ENCODE assay signal across 8 cellular contexts in the genomic region with DNA sequence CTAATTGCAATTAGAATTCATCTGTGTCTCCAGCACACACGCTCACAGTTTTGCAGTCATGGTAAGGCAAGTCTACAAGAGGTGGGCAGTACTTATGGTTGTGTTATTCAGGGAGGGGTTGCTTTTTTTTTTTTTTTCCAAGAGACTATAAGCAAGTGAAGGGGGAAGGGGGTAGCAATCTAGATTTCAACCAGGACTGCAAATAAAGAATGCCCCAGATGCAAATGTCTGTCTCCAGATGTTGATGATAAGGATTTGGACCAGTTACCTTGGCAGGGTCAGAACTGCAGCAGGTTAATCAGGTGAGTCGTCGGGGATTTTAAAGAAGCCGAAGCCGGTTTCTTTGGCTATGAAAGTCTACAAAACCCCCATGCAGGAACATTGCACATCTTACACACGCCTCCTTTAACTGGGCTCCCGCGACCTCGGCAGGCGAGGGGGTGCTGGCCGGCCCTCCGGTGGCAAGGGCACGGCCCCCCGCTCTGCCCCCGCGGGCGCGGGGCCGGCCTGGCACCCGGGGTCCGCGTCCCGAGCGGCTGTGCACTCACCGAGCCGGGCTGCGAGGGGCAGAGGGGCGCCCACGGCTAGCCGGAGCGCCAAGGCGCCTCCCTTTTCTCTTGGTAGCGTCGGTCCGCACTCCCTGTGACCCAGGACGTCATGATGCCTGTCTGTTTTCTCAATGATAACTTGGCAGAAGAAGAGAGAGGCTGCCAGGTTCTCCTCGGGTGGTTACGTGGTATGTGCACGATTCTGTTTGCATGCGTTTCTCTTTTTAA.
A peak's percentile ranks its signal among the peaks of the same experiment; 100 is the strongest.
DNase-seq lines count a peak whose midpoint lies in the region; ATAC-seq lines count a peak whose summit lies in the region.

No MANE protein-coding gene starts in this region.

- peaks cover 11% of the 10 kb centered on the region for H3K27me3 ChIP-seq in thymus (ENCODE audit: control insufficient read depth, insufficient read depth)

- no peaks in the 10 kb centered on the region for H3K9me3 ChIP-seq in thymus (ENCODE audit: control insufficient read depth)

- H3K4me3 ChIP-seq in thymus (ENCODE audit: low read length), result peak overlapping the region; percentile 16

- H3K4me1 ChIP-seq in thymus (ENCODE audit: control insufficient read depth, insufficient read depth, low read length), result no peaks in the 10 kb centered on the region

- ATAC-seq in HG03442 (IDR thresholded peaks at IDR 0.05; ENCODE audit: unreplicated experiment), result no peak

- DNase-seq in COR-L47 (lab: John Stamatoyannopoulos, UW), result peak; percentile 45
- DNase-seq in NCI-H2196 (lab: John Stamatoyannopoulos, UW; ENCODE audit: unreplicated experiment), result peak; percentile 64
- DNase-seq in cerebellar cortex (ENCODE audit: low spot score), result peak; percentile 67
- DNase-seq in left kidney (ENCODE audit: low read depth, low spot score), result peak; percentile 88
- DNase-seq in stimulated activated CD4-positive, alpha-beta T cell treated with anti-CD3 and anti-CD28 coated beads, Interleukin-2, amount 100 ng/mL, for 48 hours, result no peak
- DNase-seq in effector CD4-positive, alpha-beta T cell, result no peak

- no peaks in the 10 kb centered on the region for H3K36me3 ChIP-seq in thymus (ENCODE audit: control insufficient read depth, insufficient read depth)

- WGBS in thymus, result 2% methylated on average over 40 of the region's 40 CpGs

- H3K27ac ChIP-seq in thymus (ENCODE audit: low read depth), result no peak overlapping the region

Comparison
In these comparisons a context has a peak if more than half of its experiments do, and no peak if none do; other contexts are left out.
1. DNase-seq: peak in COR-L47 (single experiment), NCI-H2196 (single experiment), cerebellar cortex (single experiment) and left kidney (single experiment); none in stimulated activated CD4-positive, alpha-beta T cell treated with anti-CD3 and anti-CD28 coated beads, Interleukin-2, amount 100 ng/mL, for 48 hours (0 of 2) and effector CD4-positive, alpha-beta T cell (single experiment).